8 cellular contexts compared by ENCODE assay signal in the genomic region with DNA sequence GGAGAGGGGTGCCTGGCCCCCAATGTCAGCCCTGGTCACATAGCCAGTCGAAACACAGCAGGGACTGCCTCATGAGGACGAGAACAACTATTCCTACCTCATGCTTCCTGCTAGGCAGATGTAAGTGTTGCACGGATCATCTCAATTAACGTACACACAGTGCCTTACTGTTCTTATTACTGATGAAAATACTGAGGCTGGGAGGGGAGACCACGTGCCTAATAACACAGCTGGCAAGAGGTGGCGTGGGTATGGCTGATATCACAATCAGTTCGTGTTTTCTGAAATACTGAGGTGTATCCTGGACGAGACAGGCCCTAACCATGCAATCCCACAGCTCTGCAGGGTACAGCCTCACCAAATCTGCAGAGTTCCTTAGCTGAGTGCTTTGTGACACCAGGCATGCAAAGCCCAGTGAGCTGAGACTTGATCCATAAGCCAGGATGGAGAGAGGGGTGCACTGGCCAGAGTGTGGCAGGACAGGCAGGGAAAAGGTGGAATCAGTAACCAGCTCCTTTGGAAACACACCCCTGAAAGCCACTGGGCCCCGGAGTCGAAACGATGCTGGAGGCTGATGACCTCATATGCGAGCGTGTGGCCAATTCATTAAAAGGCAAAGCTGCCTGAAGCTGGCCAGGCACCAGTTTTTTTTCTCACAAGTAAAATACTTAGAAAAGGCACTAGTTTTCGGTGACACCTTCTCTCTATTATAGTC.
DNase-seq lines count a peak whose midpoint lies in the region; ATAC-seq and TF ChIP-seq lines count a peak whose summit lies in the region.

No MANE protein-coding gene starts in this region.

- DNase-seq in HFFc6 (peak; percentile 78), brain microvascular endothelial cell (peak; percentile 32), hepatocyte (ENCODE audit: low spot score) (peak; percentile 49), stomach (peak; percentile 44), NCI-H2196 (lab: John Stamatoyannopoulos, UW; ENCODE audit: unreplicated experiment) (no peak), NCI-H345 (lab: John Stamatoyannopoulos, UW) (no peak)
- no peak for DNase-seq in CD4-positive, alpha-beta T cell

- no peak for TF ChIP-seq EP300 in stomach (IDR thresholded peaks at IDR 0.05)

- H3K4me3 ChIP-seq in brain microvascular endothelial cell (ENCODE audit: low read depth, low read length): no peak overlapping the region
- no peak overlapping the region for H3K4me3 ChIP-seq in hepatocyte
- no peak overlapping the region for H3K4me3 ChIP-seq in stomach

- H4K20me1 ChIP-seq in hepatocyte (ENCODE audit: insufficient read depth, poor library complexity, severe bottlenecking): no peaks in the 10 kb centered on the region

- no peak overlapping the region for H2AFZ ChIP-seq in hepatocyte

- TF ChIP-seq POLR2A in stomach (IDR thresholded peaks at IDR 0.05): no peak

- H3K36me3 Mint-ChIP-seq in HFFc6 (ENCODE audit: low read depth): peaks cover 14% of the 10 kb centered on the region; the same call in 1 of the 2 replicates
- H3K36me3 Mint-ChIP-seq in CD4-positive, alpha-beta T cell (ENCODE audit: low read depth): peaks cover 89% of the 10 kb centered on the region

- H3K4me3 Mint-ChIP-seq in HFFc6: peak overlapping the region; percentile 84
- no peak overlapping the region for H3K4me3 Mint-ChIP-seq in CD4-positive, alpha-beta T cell

- H3K4me2 ChIP-seq in hepatocyte: peak overlapping the region; percentile 69

- H3K4me1 ChIP-seq in hepatocyte (ENCODE audit: insufficient read depth) (peaks cover 38% of the 10 kb centered on the region), stomach (peaks cover 30 to 56% (median 42%) of the 10 kb centered on the region in 4 donors)

- peak overlapping the region; percentile 91 for H3K27ac Mint-ChIP-seq in HFFc6
- no peak overlapping the region for H3K27ac Mint-ChIP-seq in CD4-positive, alpha-beta T cell

- H3K36me3 ChIP-seq in brain microvascular endothelial cell (replicated peaks): peaks cover 2% of the 10 kb centered on the region
- H3K36me3 ChIP-seq in hepatocyte (replicated peaks; ENCODE audit: insufficient read depth, low read depth): no peaks in the 10 kb centered on the region
- H3K36me3 ChIP-seq in stomach: peaks cover 6 to 73% (median 59%) of the 10 kb centered on the region in 4 donors

- H3K27me3 ChIP-seq in brain microvascular endothelial cell (replicated peaks) (no peaks in the 10 kb centered on the region), hepatocyte (no peaks in the 10 kb centered on the region), stomach (no peaks in the 10 kb centered on the region)
- no peaks in the 10 kb centered on the region for H3K27me3 ChIP-seq in CD4-positive, alpha-beta T cell (ENCODE audit: control insufficient read depth, insufficient read depth, low read length)

- H3K27me3 Mint-ChIP-seq in HFFc6 (ENCODE audit: insufficient read depth): peaks cover 3% of the 10 kb centered on the region
- no peaks in the 10 kb centered on the region for H3K27me3 Mint-ChIP-seq in CD4-positive, alpha-beta T cell

- H3K27ac ChIP-seq in brain microvascular endothelial cell (peak overlapping the region; percentile 25), hepatocyte (peak overlapping the region; percentile 98), stomach (peak overlapping the region; percentile 65 to 89 (median 75))
- H3K27ac ChIP-seq in CD4-positive, alpha-beta T cell (ENCODE audit: low read depth, low read length): no peak overlapping the region

- H3K4me1 Mint-ChIP-seq in HFFc6 (ENCODE audit: low read depth): peaks cover 52% of the 10 kb centered on the region
- no peaks in the 10 kb centered on the region for H3K4me1 Mint-ChIP-seq in CD4-positive, alpha-beta T cell (ENCODE audit: low read depth)

- in situ Hi-C loops in brain microvascular endothelial cell (cut with HindIII; ENCODE audit: low pct_ligation_motif_present, low sequenced_read_pairs): no loop called here

- H3K79me2 ChIP-seq in hepatocyte: peaks cover 6% of the 10 kb centered on the region

- no peaks in the 10 kb centered on the region for H3K9me3 ChIP-seq in hepatocyte (ENCODE audit: low read depth)
- H3K9me3 ChIP-seq in stomach: no peaks in the 10 kb centered on the region
- H3K9me3 ChIP-seq in CD4-positive, alpha-beta T cell (ENCODE audit: control insufficient read depth, low read length): no peaks in the 10 kb centered on the region

- CTCF ChIA-PET in CD4-positive, alpha-beta T cell (lab: Charles Lee): interaction anchor here (0.9 kb wide), 2 partner anchors 18 to 43 kb away, joined by 3 read pairs; no protein-coding TSS in a partner anchor

- H3K9me3 Mint-ChIP-seq in HFFc6: no peaks in the 10 kb centered on the region
- no peaks in the 10 kb centered on the region for H3K9me3 Mint-ChIP-seq in CD4-positive, alpha-beta T cell

- 57% methylated on average over 14 of the region's 14 CpGs for WGBS in hepatocyte (ENCODE audit: low lambda C conversion rate, missing lambda C conversion rate)
- 24 to 40% (median 31%) methylated on average over 14 of the region's 14 CpGs for WGBS in stomach, 5 donors

- TF ChIP-seq CTCF in HFFc6 (IDR thresholded peaks at IDR 0.05) (no peak), brain microvascular endothelial cell (IDR thresholded peaks at IDR 0.05; ENCODE audit: low read depth, low read length, missing control alignments) (no peak), hepatocyte (IDR thresholded peaks at IDR 0.05; ENCODE audit: poor library complexity) (no peak), stomach (IDR thresholded peaks at IDR 0.05) (no peak)
- no peak for TF ChIP-seq CTCF in CD4-positive, alpha-beta T cell (IDR thresholded peaks at IDR 0.05)

- no peaks in the 10 kb centered on the region for H3K9me2 ChIP-seq in hepatocyte (replicated peaks; ENCODE audit: insufficient read depth)

- intact Hi-C loops in stomach (cut with DNase I; ENCODE audit: low total_unique reads): no loop called here
- intact Hi-C loops in CD4-positive, alpha-beta T cell (cut with DNase I, micrococcal nuclease): no loop called here

- no peak for ATAC-seq in HG02885 (IDR thresholded peaks at IDR 0.05; ENCODE audit: poor library complexity, unreplicated experiment)
- ATAC-seq in CD4-positive, alpha-beta T cell (ENCODE audit: poor library complexity): no peak

- POLR2A ChIA-PET in CD4-positive, alpha-beta T cell (lab: Charles Lee): no interaction called here

Comparison
In these comparisons a context has a peak if more than half of its experiments do, and no peak if none do; other contexts are left out.
1. DNase-seq: peak in HFFc6 (single experiment), brain microvascular endothelial cell (single experiment), hepatocyte (single experiment) and stomach (single experiment); none in NCI-H2196 (single experiment), NCI-H345 (single experiment) and CD4-positive, alpha-beta T cell (0 of 10).